ENCODE assay signal across 18 cellular contexts in the genomic region with DNA sequence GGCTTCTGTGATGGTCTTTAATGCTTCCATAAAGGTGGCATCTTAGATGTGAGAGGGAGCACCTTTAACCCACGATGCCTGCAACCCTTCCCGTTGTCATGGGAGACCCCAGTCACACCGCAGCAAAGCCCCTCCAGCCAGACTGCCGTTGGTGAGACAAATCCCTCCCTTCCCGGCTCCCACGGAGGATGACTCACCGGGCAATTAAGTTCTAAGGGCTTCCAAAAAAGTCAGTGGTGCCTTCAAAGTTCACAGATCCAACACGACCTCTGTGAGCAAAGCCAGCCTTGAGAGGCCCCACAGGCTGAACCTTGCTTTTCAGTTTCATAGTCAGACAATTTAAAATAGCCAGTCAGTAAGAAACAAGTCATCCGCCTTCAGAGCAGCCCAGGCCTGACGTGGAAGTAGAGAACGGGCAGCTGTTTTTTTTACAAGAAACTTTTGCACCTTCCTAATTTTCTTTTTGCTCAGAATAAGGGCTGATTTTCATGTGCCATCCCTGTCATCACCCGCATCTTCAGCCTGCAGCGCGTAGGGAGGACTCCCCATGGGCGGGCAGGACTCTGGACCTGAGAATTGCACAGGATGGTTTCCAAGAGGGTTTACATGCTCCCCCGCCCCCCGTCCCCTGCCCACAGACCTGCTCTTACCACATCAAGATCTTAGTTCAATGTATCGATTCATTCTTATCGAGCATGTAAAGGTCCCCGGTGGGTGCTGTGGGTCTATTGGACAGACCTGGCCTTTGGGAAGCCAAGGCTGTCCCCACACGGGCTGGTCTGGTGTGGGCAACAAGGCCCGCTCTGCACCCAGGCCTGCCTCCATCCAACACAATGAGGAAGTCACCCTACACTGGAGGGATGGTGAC.
DNase-seq lines count a peak whose midpoint lies in the region; ATAC-seq and TF ChIP-seq lines count a peak whose summit lies in the region.
"Had no signal": no experiment of that assay in that cellular context is flagged by ENCODE, and none has a peak within 500 bp of the region (broad histone marks: within the 10 kb centered on the region; RNA-seq: fewer than 3 reads in every experiment).

No MANE protein-coding gene starts in this region.

- no peak overlapping the region for H3K27ac Mint-ChIP-seq in type B pancreatic cell
- H3K27ac Mint-ChIP-seq: stimulated activated effector memory CD8-positive, alpha-beta T cell treated with anti-CD3 and anti-CD28 coated beads, Interleukin-12 subunit alpha, Interleukin-12 subunit beta, amount 100 ng/mL, for 72 hours; WTC11 had no signal

- no peak overlapping the region for H3K27ac ChIP-seq in heart right ventricle
- H3K27ac ChIP-seq: PC-9, upper lobe of right lung had no signal

- no peaks in the 10 kb centered on the region for H3K36me3 ChIP-seq in heart right ventricle
- H3K36me3 ChIP-seq: upper lobe of right lung had no signal

- 62% methylated on average over 22 of the region's 22 CpGs for WGBS in heart right ventricle, 2 donors

- peak; percentile 28 for DNase-seq in Right ventricle myocardium superior
- DNase-seq in heart right ventricle: no peak
- peak; percentile 80 for DNase-seq in NB4 (ENCODE audit: low read depth)
- DNase-seq in choroid plexus epithelial cell (ENCODE audit: low read depth): peak; percentile 10
- peak; percentile 59 for DNase-seq in type B pancreatic cell (ENCODE audit: extremely low spot score, unreplicated experiment)
- DNase-seq in AG08396 (ENCODE audit: low spot score): no peak
- no peak for DNase-seq in cortex of kidney (lab: John Stamatoyannopoulos, UW)
- DNase-seq: activated CD8-positive, alpha-beta memory T cell treated with anti-CD3 and anti-CD28 coated beads for 24 hours; activated gamma-delta T cell; KBM-7; NCI-H1436; NCI-H446; PC-9; small intestine; upper lobe of right lung had no signal

- H3K9me3 Mint-ChIP-seq in type B pancreatic cell: no peaks in the 10 kb centered on the region
- H3K9me3 Mint-ChIP-seq: stimulated activated effector memory CD8-positive, alpha-beta T cell treated with anti-CD3 and anti-CD28 coated beads, Interleukin-12 subunit alpha, Interleukin-12 subunit beta, amount 100 ng/mL, for 72 hours had no signal

- no peaks in the 10 kb centered on the region for H3K9me3 ChIP-seq in heart right ventricle
- H3K9me3 ChIP-seq: upper lobe of right lung had no signal

- no peak overlapping the region for H3K4me3 Mint-ChIP-seq in type B pancreatic cell
- H3K4me3 Mint-ChIP-seq: stimulated activated effector memory CD8-positive, alpha-beta T cell treated with anti-CD3 and anti-CD28 coated beads, Interleukin-12 subunit alpha, Interleukin-12 subunit beta, amount 100 ng/mL, for 72 hours; WTC11 had no signal

- peaks cover 15% of the 10 kb centered on the region for H3K4me1 Mint-ChIP-seq in type B pancreatic cell (ENCODE audit: unreplicated experiment)
- H3K4me1 Mint-ChIP-seq: WTC11 had no signal

- H3K4me3 ChIP-seq in heart right ventricle (no peak overlapping the region), NB4 (ENCODE audit: low read depth, low read length) (no peak overlapping the region), choroid plexus epithelial cell (ENCODE audit: low read depth, low read length) (no peak overlapping the region)
- H3K4me3 ChIP-seq: PC-9, upper lobe of right lung had no signal

- H3K27me3 Mint-ChIP-seq in type B pancreatic cell: peaks cover 35% of the 10 kb centered on the region

- no peak for ATAC-seq in Right ventricle myocardium superior (ENCODE audit: poor library complexity)
- no peak for ATAC-seq in heart right ventricle
- ATAC-seq in GM18519 (IDR thresholded peaks at IDR 0.05; ENCODE audit: low FRiP score, unreplicated experiment): no peak
- ATAC-seq: stimulated activated effector memory CD8-positive, alpha-beta T cell treated with anti-CD3 and anti-CD28 coated beads, Interleukin-12 subunit alpha, Interleukin-12 subunit beta, amount 100 ng/mL, for 72 hours; upper lobe of right lung; WTC11 had no signal

- TF ChIP-seq POLR2A in NB4 (IDR thresholded peaks at IDR 0.05; ENCODE audit: extremely low read depth, insufficient read length): no peak

- intact Hi-C loops in Right ventricle myocardium superior (cut with DNase I) (no loop called here), heart right ventricle (cut with DNase I) (no loop called here)

- H3K4me1 ChIP-seq in heart right ventricle: no peaks in the 10 kb centered on the region
- H3K4me1 ChIP-seq: upper lobe of right lung had no signal

- TF ChIP-seq CTCF in heart right ventricle (IDR thresholded peaks at IDR 0.05): no peak
- no peak for TF ChIP-seq CTCF in NB4 (IDR thresholded peaks at IDR 0.05; ENCODE audit: low read depth, low read length)
- no peak for TF ChIP-seq CTCF in choroid plexus epithelial cell (conservative IDR thresholded peaks at IDR 0.05; ENCODE audit: low read depth, low read length)
- no peak for TF ChIP-seq CTCF in type B pancreatic cell (conservative IDR thresholded peaks at IDR 0.05)

- no peaks in the 10 kb centered on the region for H3K36me3 Mint-ChIP-seq in type B pancreatic cell
- H3K36me3 Mint-ChIP-seq: stimulated activated effector memory CD8-positive, alpha-beta T cell treated with anti-CD3 and anti-CD28 coated beads, Interleukin-12 subunit alpha, Interleukin-12 subunit beta, amount 100 ng/mL, for 72 hours had no signal

- peaks cover 0 to 71% (median 31%) of the 10 kb centered on the region in 7 donors for H3K27me3 ChIP-seq in heart right ventricle

Comparison
In these comparisons a context has a peak if more than half of its experiments do, and no peak if none do; other contexts are left out.
1. DNase-seq: peak in Right ventricle myocardium superior (single experiment), NB4 (single experiment), choroid plexus epithelial cell (single experiment) and type B pancreatic cell (single experiment); none in heart right ventricle (0 of 2), AG08396 (single experiment) and cortex of kidney (single experiment).